In genomic region chr12:70364695-70365397, GRCh38 we compare ENCODE assay signal across 1 cellular context.
TF ChIP-seq lines count a peak whose summit lies in the region.

No MANE protein-coding gene starts in this region.

TF ChIP-seq in HepG2, 621 proteins besides CTCF, POLR2A, EP300 and RAD21 (continued from another document):
- TF ChIP-seq HMGA1 (CRISPR knock-in tag; conservative IDR thresholded peaks at IDR 0.05) = no peak
- no peak for TF ChIP-seq TRIM22 (IDR thresholded peaks at IDR 0.05)
- TF ChIP-seq CBX2 (IDR thresholded peaks at IDR 0.05; ENCODE audit: low read depth, low read length) = peak; percentile 84
- no peak for TF ChIP-seq CBX2 (CRISPR knock-in tag; IDR thresholded peaks at IDR 0.05; ENCODE audit: low read depth)
